ENCODE assay signal across 23 cellular contexts in genomic region chr2:119922699-119923098, GRCh38.
"Had no signal": no experiment of that assay in that cellular context is flagged by ENCODE, and none has a peak within 500 bp of the region (broad histone marks: within the 10 kb centered on the region; RNA-seq: fewer than 3 reads in every experiment).

No MANE protein-coding gene starts in this region.

- H3K27me3 ChIP-seq: breast epithelium had no signal

- H3K4me3 ChIP-seq: breast epithelium had no signal

- ATAC-seq: activated T-cell treated with anti-CD3 and anti-CD28 coated beads, Interleukin-2, amount 50 U/mL, for 4 hours; PC-3 had no signal

- H3K4me1 ChIP-seq: breast epithelium had no signal

- H3K9me3 Mint-ChIP-seq: activated CD4-positive, alpha-beta memory T cell treated with anti-CD3 and anti-CD28 coated beads for 36 hours; activated T-cell treated with anti-CD3 and anti-CD28 coated beads, Interleukin-2, amount 50 U/mL, for 4 hours had no signal

- DNase-seq: activated CD4-positive, alpha-beta memory T cell treated with anti-CD3 and anti-CD28 coated beads for 36 hours; activated CD4-positive, alpha-beta T cell treated with anti-CD3 and anti-CD28 coated beads, Interleukin-2, amount 10 ng/mL, durations not matched to agents 7 days and 5 days; activated CD4-positive, CD25-positive, alpha-beta regulatory T cell; activated CD8-positive, alpha-beta memory T cell treated with anti-CD3 and anti-CD28 coated beads for 24 hours; activated effector memory CD4-positive, alpha-beta T cell treated with anti-CD3 and anti-CD28 coated beads, Interleukin-2, amount 50 U/mL, for 16 hours; activated naive CD4-positive, alpha-beta T cell treated with Interleukin-2 at 50 U/mL for 16 hours; activated naive CD8-positive, alpha-beta T cell treated with anti-CD3 and anti-CD28 coated beads, Interleukin-2, amount 10 ng/mL, durations not matched to agents 7 days and 5 days; activated T-cell treated with anti-CD3 and anti-CD28 coated beads, Interleukin-2, amount 50 U/mL, for 4 hours; aorta; caudate nucleus; Kasumi-1; NCI-H1105 treated with DMSO at 0.1 percent for 48 hours; NCI-H1436 treated with DMSO at 0.1 percent for 48 hours; NCI-H187; NCI-H2081; NCI-H510A treated with DMSO at 0.1 percent for 48 hours; NCI-H69; PC-3; SHP77 treated with DMSO at 0.1 percent for 48 hours; T-helper 2 cell had no signal

- FAIRE-seq: RCC 7860 had no signal

- H3K27ac Mint-ChIP-seq: activated CD4-positive, alpha-beta memory T cell treated with anti-CD3 and anti-CD28 coated beads for 36 hours; activated CD4-positive, alpha-beta T cell treated with anti-CD3 and anti-CD28 coated beads, Interleukin-2, amount 10 ng/mL, durations not matched to agents 7 days and 5 days; activated naive CD8-positive, alpha-beta T cell treated with anti-CD3 and anti-CD28 coated beads, Interleukin-2, amount 10 ng/mL, durations not matched to agents 7 days and 5 days had no signal

- H3K27me3 Mint-ChIP-seq: activated CD4-positive, alpha-beta memory T cell treated with anti-CD3 and anti-CD28 coated beads for 36 hours; activated CD4-positive, alpha-beta T cell treated with anti-CD3 and anti-CD28 coated beads, Interleukin-2, amount 10 ng/mL, durations not matched to agents 7 days and 5 days; activated naive CD8-positive, alpha-beta T cell treated with anti-CD3 and anti-CD28 coated beads, Interleukin-2, amount 10 ng/mL, durations not matched to agents 7 days and 5 days had no signal

- H3K4me3 Mint-ChIP-seq: activated CD4-positive, alpha-beta memory T cell treated with anti-CD3 and anti-CD28 coated beads for 36 hours; activated CD4-positive, alpha-beta T cell treated with anti-CD3 and anti-CD28 coated beads, Interleukin-2, amount 10 ng/mL, durations not matched to agents 7 days and 5 days; activated naive CD8-positive, alpha-beta T cell treated with anti-CD3 and anti-CD28 coated beads, Interleukin-2, amount 10 ng/mL, durations not matched to agents 7 days and 5 days; activated T-cell treated with anti-CD3 and anti-CD28 coated beads, Interleukin-2, amount 50 U/mL, for 4 hours had no signal

- H3K27ac ChIP-seq: breast epithelium, VCaP had no signal

- H3K36me3 Mint-ChIP-seq: activated CD4-positive, alpha-beta memory T cell treated with anti-CD3 and anti-CD28 coated beads for 36 hours had no signal

- H3K9me3 ChIP-seq: breast epithelium had no signal

- H3K36me3 ChIP-seq: breast epithelium had no signal
